8 cellular contexts compared by ENCODE assay signal in the genomic region with DNA sequence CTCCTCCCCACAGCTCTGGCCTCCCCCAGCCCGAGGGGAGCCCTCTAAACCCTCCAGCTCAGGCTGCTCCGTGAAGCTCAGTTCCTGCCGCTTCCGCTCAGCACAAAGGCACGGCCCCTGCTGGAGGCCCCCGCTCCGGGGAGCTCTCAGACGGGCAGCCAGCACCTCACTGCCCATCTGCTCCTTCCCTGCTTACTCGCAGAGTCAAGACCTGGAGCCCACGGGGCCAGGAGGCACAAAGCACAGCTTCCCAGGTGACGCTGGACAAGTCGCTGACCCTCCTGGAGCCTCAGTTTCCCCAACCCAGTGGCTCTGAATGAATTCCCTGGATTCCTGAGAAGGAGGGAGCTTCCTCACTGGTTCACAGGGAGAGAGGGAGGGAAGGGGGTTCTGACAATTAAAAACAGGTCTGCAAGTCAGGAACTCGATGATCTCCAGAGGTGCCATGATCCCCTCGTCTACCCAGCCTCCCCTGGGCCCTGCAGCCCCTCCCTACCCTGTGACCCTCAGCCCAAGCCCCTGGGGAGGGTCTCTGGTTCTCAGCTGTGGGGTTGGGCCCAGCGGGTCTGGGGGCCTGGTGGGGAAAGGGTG. TPM values are rescaled to one million over a fixed set of nuclear protein-coding genes. Genes with fewer than 3 reads are reported as not detected.
A peak's percentile ranks its signal among the peaks of the same experiment; 100 is the strongest.
DNase-seq lines count a peak whose midpoint lies in the region; ATAC-seq and TF ChIP-seq lines count a peak whose summit lies in the region.

No MANE protein-coding gene starts in this region.

- ATAC-seq in GM21447 (IDR thresholded peaks at IDR 0.05; ENCODE audit: unreplicated experiment), result peak; percentile 29
- ATAC-seq in foreskin keratinocyte, result no peak

- peaks cover 20% of the 10 kb centered on the region for H3K4me1 ChIP-seq in foreskin keratinocyte

- TF ChIP-seq CTCF in foreskin keratinocyte (conservative IDR thresholded peaks at IDR 0.05), result no peak

- H3K27me3 ChIP-seq in foreskin keratinocyte, result no peaks in the 10 kb centered on the region

- DNase-seq in AG08395 (ENCODE audit: low spot score), result peak; percentile 38
- DNase-seq in activated CD8-positive, alpha-beta memory T cell treated with anti-CD3 and anti-CD28 coated beads, Interleukin-2, amount 50 U/mL, for 4 hours, result peak; percentile 27
- DNase-seq in foreskin keratinocyte, result no peak
- no peak for DNase-seq in skeletal muscle cell (ENCODE audit: low read depth)
- DNase-seq in C1 segment of cervical spinal cord (lab: John Stamatoyannopoulos, UW), result no peak
- DNase-seq in NOMO-1 treated with dmso at 0.1 percent for 144 hours (lab: John Stamatoyannopoulos, UW; ENCODE audit: unreplicated experiment), result no peak
- DNase-seq in NCI-H187 (lab: John Stamatoyannopoulos, UW), result no peak

- peak overlapping the region; percentile 23 for H3K27ac ChIP-seq in foreskin keratinocyte

- H3K4me3 ChIP-seq in skeletal muscle cell (ENCODE audit: low read depth, low read length), result peak overlapping the region; percentile 15

RNA-seq across cellular contexts. Expression of a gene that starts 36.2 kb away (rescaled TPM):
- 31.8 and 45.1 TPM in 2 replicates for total RNA-seq in foreskin keratinocyte
- 19.4 and 24.1 TPM in 2 replicates for polyA plus RNA-seq in foreskin keratinocyte

Comparison
In these comparisons a context has a peak if more than half of its experiments do, and no peak if none do; other contexts are left out.
1. DNase-seq: peak in AG08395 (single experiment) and activated CD8-positive, alpha-beta memory T cell treated with anti-CD3 and anti-CD28 coated beads, Interleukin-2, amount 50 U/mL, for 4 hours (single experiment); none in foreskin keratinocyte (0 of 2), skeletal muscle cell (single experiment), C1 segment of cervical spinal cord (0 of 14), NOMO-1 treated with dmso at 0.1 percent for 144 hours (single experiment) and NCI-H187 (0 of 2).